In the genomic region with DNA sequence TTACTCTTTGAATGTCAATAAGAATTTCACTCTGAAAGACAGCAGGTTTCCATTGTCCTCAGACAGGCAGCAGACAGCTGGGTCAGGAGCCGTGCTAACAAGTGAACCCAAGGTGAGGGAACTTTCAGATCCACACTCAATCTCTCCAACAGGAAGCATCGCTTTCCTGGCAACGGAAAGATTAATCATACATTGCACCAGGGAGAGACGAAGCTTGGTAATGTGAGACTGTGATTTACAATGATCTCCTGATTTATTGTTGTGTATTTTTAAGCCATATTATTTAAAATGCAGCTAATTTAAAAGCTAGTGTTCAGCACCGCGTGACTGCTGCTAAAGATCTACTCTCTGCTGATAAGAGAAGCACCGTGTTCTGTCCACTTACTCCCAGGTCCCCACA, we compare ENCODE assay signal across 15 cellular contexts. TPM values are rescaled to one million over a fixed set of nuclear protein-coding genes. Genes with fewer than 3 reads are reported as not detected.
DNase-seq lines count a peak whose midpoint lies in the region; ATAC-seq, FAIRE-seq and TF ChIP-seq lines count a peak whose summit lies in the region.
"Had no signal": no experiment of that assay in that cellular context is flagged by ENCODE, and none has a peak within 500 bp of the region (broad histone marks: within the 10 kb centered on the region; RNA-seq: fewer than 3 reads in every experiment).

No MANE protein-coding gene starts in this region.

- no peak overlapping the region for H2AK5ac ChIP-seq in IMR-90 (ENCODE audit: low read depth, low read length)

- no peak overlapping the region for H2AK9ac ChIP-seq in IMR-90 (replicated peaks; ENCODE audit: low read depth, low read length, poor library complexity)

- TF ChIP-seq CTCF in A549 (IDR thresholded peaks at IDR 0.05) = no peak
- TF ChIP-seq CTCF in IMR-90 (conservative IDR thresholded peaks at IDR 0.05; ENCODE audit: low read depth, low read length) = no peak
- TF ChIP-seq CTCF in keratinocyte (optimal IDR thresholded peaks at IDR 0.05 in 1 of 3, IDR thresholded peaks at IDR 0.05 in 1 of 3, conservative IDR thresholded peaks at IDR 0.05 in 1 of 3; ENCODE audit: extremely low read depth in 1 of 3, insufficient read depth in 2 of 3, low read length in 3 of 3) = no peak

- CTCF ChIA-PET in A549 (lab: Yijun Ruan, JAX) = interaction anchor here (0.6 to 1.9 kb wide), 3 partner anchors 11 to 33 kb away, joined by 3 to 11 read pairs (median 3); partner anchors contain the start of gene NOM1
- CTCF ChIA-PET in IMR-90 (lab: Yijun Ruan, JAX) = no interaction called here

- peak; percentile 36 to 58 for DNase-seq in A549 (ENCODE audit: low read depth in 1 of 2, low spot score in 1 of 2)
- DNase-seq in IMR-90 = no peak
- peak; percentile 46 for DNase-seq in amniotic epithelial cell (ENCODE audit: low read depth)
- DNase-seq in keratinocyte (ENCODE audit: low read depth, low spot score) = no peak
- no peak for DNase-seq in GM12891 (ENCODE audit: insufficient read length, low spot score)
- DNase-seq in HAP-1 (ENCODE audit: low spot score in 2 of 2) = no peak
- no peak for DNase-seq in AML-193 (lab: John Stamatoyannopoulos, UW)
- DNase-seq: activated CD4-positive, CD25-positive, alpha-beta regulatory T cell treated with anti-CD3 and anti-CD28 coated beads, Interleukin-2, amount 50 U/mL, for 72 hours; activated T-cell treated with anti-CD3 and anti-CD28 coated beads, Interleukin-2, amount 50 U/mL, for 24 hours; MV-4-11; stimulated activated CD4-positive, alpha-beta T cell treated with anti-CD3 and anti-CD28 coated beads, Interleukin-4, amount 100 ng/mL, for 1 hour; stomach had no signal

- no TSS peak for BruUV-seq in IMR-90 (replicated peaks; lab: Mats Ljungman, UMichigan)

- no peak overlapping the region for H3K18ac ChIP-seq in IMR-90 (ENCODE audit: low read depth, low read length)

- H3K36me3 ChIP-seq in IMR-90 (ENCODE audit: control insufficient read depth, insufficient read depth, low read length) (no peaks in the 10 kb centered on the region), keratinocyte (ENCODE audit: control insufficient read depth in 2 of 2, extremely low read depth in 1 of 2, insufficient read depth in 2 of 2, low read length in 2 of 2) (no peaks in the 10 kb centered on the region), HAP-1 (replicated peaks) (no peaks in the 10 kb centered on the region)
- H3K36me3 ChIP-seq: adrenal gland, stomach had no signal

- H2BK15ac ChIP-seq in IMR-90 (ENCODE audit: low read depth, low read length) = no peak overlapping the region

- TF ChIP-seq EP300 in A549 (IDR thresholded peaks at IDR 0.05) = no peak

- TF ChIP-seq POLR2A in A549 (IDR thresholded peaks at IDR 0.05; ENCODE audit: low read length) (no peak), IMR-90 (IDR thresholded peaks at IDR 0.05; ENCODE audit: low read depth, low read length) (no peak), GM12891 (IDR thresholded peaks at IDR 0.05; ENCODE audit: low read depth, low read length) (no peak)

- peak overlapping the region; percentile 6 to 25; a peak in 3 of 6 replicates for H3K27ac ChIP-seq in A549
- no peak overlapping the region for H3K27ac ChIP-seq in IMR-90 (ENCODE audit: insufficient read depth, low read length)
- H3K27ac ChIP-seq in keratinocyte (ENCODE audit: control insufficient read depth, insufficient read depth, low read length) = no peak overlapping the region
- H3K27ac ChIP-seq: adrenal gland, HL-60, stomach had no signal

- H2AFZ ChIP-seq in IMR-90 (replicated peaks; ENCODE audit: low read length, poor library complexity) (no peak overlapping the region), keratinocyte (ENCODE audit: control insufficient read depth, low read length) (peak overlapping the region; percentile 40)

- dilution Hi-C loops in IMR-90 (cut with HindIII; ENCODE audit: low sequenced_read_pairs, unreplicated experiment) = no loop called here
- dilution Hi-C loops in keratinocyte (cut with MboI; ENCODE audit: extremely low pct_ligation_motif_present, low sequenced_read_pairs) = no loop called here

- no peak for FAIRE-seq in A549 (lab: Jason Lieb, UNC)
- FAIRE-seq in keratinocyte (lab: Jason Lieb, UNC) = no peak
- FAIRE-seq in GM12891 (lab: Jason Lieb, UNC) = no peak

- H3K27me3 ChIP-seq in IMR-90 (ENCODE audit: control insufficient read depth, insufficient read depth, low read length) (peaks cover 8% of the 10 kb centered on the region), keratinocyte (ENCODE audit: control insufficient read depth, extremely low read depth, insufficient read depth, low read length) (peaks cover 5% of the 10 kb centered on the region), HAP-1 (ENCODE audit: low read depth) (no peaks in the 10 kb centered on the region)
- H3K27me3 ChIP-seq: adrenal gland had no signal

- H3K9ac ChIP-seq in IMR-90 (ENCODE audit: low read depth, low read length) (no peak overlapping the region), keratinocyte (ENCODE audit: control insufficient read depth, extremely low read depth, insufficient read depth, low read length) (no peak overlapping the region)

- no peak overlapping the region for H2BK120ac ChIP-seq in IMR-90 (ENCODE audit: low read depth, low read length)

- H4K91ac ChIP-seq in IMR-90 (ENCODE audit: insufficient read depth, low read depth, low read length) = no peak overlapping the region

- TF ChIP-seq RAD21 in A549 (conservative IDR thresholded peaks at IDR 0.05 in 1 of 2, IDR thresholded peaks at IDR 0.05 in 1 of 2) = no peak
- no peak for TF ChIP-seq RAD21 in IMR-90 (IDR thresholded peaks at IDR 0.05; ENCODE audit: low read length)

- H3K4me2 ChIP-seq in A549 = peak overlapping the region; percentile 54
- H3K4me2 ChIP-seq in IMR-90 (ENCODE audit: low read depth, low read length) = peak overlapping the region; percentile 49
- no peak overlapping the region for H3K4me2 ChIP-seq in keratinocyte (ENCODE audit: control insufficient read depth, extremely low read depth, insufficient read depth, low read depth, low read length)

- H4K20me1 ChIP-seq in IMR-90 (ENCODE audit: insufficient read depth, low read length) (no peaks in the 10 kb centered on the region), keratinocyte (ENCODE audit: control insufficient read depth, extremely low read depth, insufficient read depth, low read length) (no peaks in the 10 kb centered on the region)

- POLR2A ChIA-PET in A549 (lab: Yijun Ruan, JAX) = no interaction called here
- POLR2A ChIA-PET in IMR-90 (lab: Charles Lee; ENCODE audit: unreplicated experiment) = no interaction called here

- no peak overlapping the region for H3K4me3 ChIP-seq in A549
- no peak overlapping the region for H3K4me3 ChIP-seq in IMR-90 (ENCODE audit: insufficient read depth, low read depth, low read length)
- H3K4me3 ChIP-seq in keratinocyte (ENCODE audit: control insufficient read depth in 2 of 3, extremely low read depth in 1 of 3, insufficient read depth in 2 of 3, low read depth in 1 of 3, low read length in 3 of 3) = no peak overlapping the region
- no peak overlapping the region for H3K4me3 ChIP-seq in HAP-1
- H3K4me3 ChIP-seq: adrenal gland, stomach had no signal

- H2BK20ac ChIP-seq in IMR-90 (ENCODE audit: low read depth, low read length) = no peak overlapping the region

- H3K4me1 ChIP-seq in A549 (peaks cover 7% of the 10 kb centered on the region), IMR-90 (ENCODE audit: control insufficient read depth, insufficient read depth, low read length) (no peaks in the 10 kb centered on the region), keratinocyte (ENCODE audit: control insufficient read depth, extremely low read depth, insufficient read depth, low read length) (peaks cover 10% of the 10 kb centered on the region), HAP-1 (no peaks in the 10 kb centered on the region)
- H3K4me1 ChIP-seq: adrenal gland, stomach had no signal

- H3K56ac ChIP-seq in IMR-90 (ENCODE audit: extremely low read depth, insufficient read depth, low read length) = no peak overlapping the region

- in situ Hi-C loops in IMR-90 (cut with MboI; ENCODE audit: low sequenced_read_pairs) = no loop called here
- in situ Hi-C loops in HAP-1 (cut with MboI; ENCODE audit: low sequenced_read_pairs) = no loop called here

- H3K14ac ChIP-seq in IMR-90 (replicated peaks; ENCODE audit: low read depth, low read length) = no peak overlapping the region

- 17% methylated on average over 7 of the region's 7 CpGs for WGBS in A549 (ENCODE audit: missing lambda C conversion rate)
- no CpG with 5 or more reads among the region's 7 CpGs for WGBS in IMR-90 (ENCODE audit: extremely low coverage in 2 of 2, insufficient read length in 1 of 2), 2 experiments

- no peak overlapping the region for H3K23ac ChIP-seq in IMR-90 (ENCODE audit: low read depth, low read length)

- H2BK5ac ChIP-seq in IMR-90 (ENCODE audit: low read depth, low read length, poor library complexity, severe bottlenecking) = no peak overlapping the region

- H3K79me1 ChIP-seq in IMR-90 (ENCODE audit: low read depth in 1 of 2, low read length in 2 of 2) = no peaks in the 10 kb centered on the region

- no peak overlapping the region for H4K8ac ChIP-seq in IMR-90 (ENCODE audit: low read depth in 2 of 2, low read length in 2 of 2)

- H3K4ac ChIP-seq in IMR-90 (ENCODE audit: low read depth, low read length) = no peak overlapping the region

- H3K9me3 ChIP-seq in A549 (no peaks in the 10 kb centered on the region), IMR-90 (ENCODE audit: control insufficient read depth, insufficient read depth, low read length) (no peaks in the 10 kb centered on the region), keratinocyte (ENCODE audit: control insufficient read depth, low read depth, low read length) (no peaks in the 10 kb centered on the region), HAP-1 (no peaks in the 10 kb centered on the region)
- H3K9me3 ChIP-seq: adrenal gland, stomach had no signal

- H3K79me2 ChIP-seq in keratinocyte (ENCODE audit: control insufficient read depth, insufficient read depth, low read length) = no peaks in the 10 kb centered on the region

- H3K9me1 ChIP-seq in IMR-90 (ENCODE audit: insufficient read depth, low read length) (no peaks in the 10 kb centered on the region; the same call in 1 of the 2 replicates), keratinocyte (ENCODE audit: control insufficient read depth, extremely low read depth, insufficient read depth, low read length) (no peaks in the 10 kb centered on the region)

- ATAC-seq in A549 = peak; percentile 60 to 78; a peak in 4 of 6 replicates
- no peak for ATAC-seq in IMR-90 (ENCODE audit: low read depth)
- ATAC-seq in GM18861 (IDR thresholded peaks at IDR 0.05; ENCODE audit: unreplicated experiment) = no peak

- intact Hi-C loops in IMR-90 (cut with micrococcal nuclease) = no loop called here

- H4K5ac ChIP-seq in IMR-90 (ENCODE audit: low read depth, low read length) = no peak overlapping the region

RNA-seq across cellular contexts. Expression of gene NOM1, which starts 17.5 kb away (rescaled TPM):
- 15.5 and 19.1 TPM in 2 replicates for polyA plus RNA-seq in A549 (2011; rRNA removed)
- 9.9 and 10.7 TPM in 2 replicates for polyA plus RNA-seq in A549 (2012; cell fraction: cytosol; rRNA removed)
- polyA plus RNA-seq in A549 (2012; cell fraction: nucleus; rRNA removed) = 28.0 and 34.9 TPM in 2 replicates
- 17.7 to 19.0 TPM (median 18.8 TPM) in 3 replicates for polyA plus RNA-seq in A549 (2017; fragmentation: RNase III; extraction: RNeasy Plus Mini Kit Qiagen cat#74134 plus additional on column Dnase treatment)
- 22.2 and 24.6 TPM in 2 replicates for polyA minus RNA-seq in A549 (2011; rRNA and poly(A)+ RNA removed)
- total RNA-seq in IMR-90 (2012; rRNA removed) = 15.4 and 16.4 TPM in 2 replicates
- polyA plus RNA-seq in IMR-90 (2012; rRNA removed) = 14.3 and 15.3 TPM in 2 replicates
- polyA plus RNA-seq in IMR-90 (2012; cell fraction: cytosol; rRNA removed) = 3.5 and 6.4 TPM in 2 replicates
- polyA plus RNA-seq in IMR-90 (2012; cell fraction: nucleus; rRNA removed; ENCODE audit: low replicate concordance) = 29.4 and 48.6 TPM in 2 replicates
- 9.9 to 17.1 TPM (median 13.0 TPM) in 3 replicates for polyA plus RNA-seq in keratinocyte
- 21.5 TPM for polyA plus RNA-seq in keratinocyte (2011; ENCODE audit: low read depth)
- polyA plus RNA-seq in keratinocyte (2011; cell fraction: cytosol; rRNA removed) = 6.7 and 8.9 TPM in 2 replicates
- 48.0 and 48.8 TPM in 2 replicates for polyA plus RNA-seq in keratinocyte (2011; cell fraction: nucleus; rRNA removed)
- polyA plus RNA-seq in keratinocyte (2012; ENCODE audit: low replicate concordance) = 12.5 and 14.4 TPM in 2 replicates
- polyA minus RNA-seq in keratinocyte = 13.5 to 28.4 TPM (median 14.1 TPM) in 3 replicates
- 10.4 TPM for polyA minus RNA-seq in keratinocyte (2011; cell fraction: cytosol; rRNA and poly(A)+ RNA removed)
- 16.9 and 32.6 TPM in 2 replicates for polyA minus RNA-seq in keratinocyte (2011; cell fraction: nucleus; rRNA and poly(A)+ RNA removed)
- 12.6 TPM for polyA plus RNA-seq in GM12891 (2012; ENCODE audit: low read depth, missing spikeins)

RNA-seq across cellular contexts. Expression of gene LMBR1, which starts 39.0 kb away (rescaled TPM):
- polyA plus RNA-seq in A549 (2011; rRNA removed) = 33.2 and 39.3 TPM in 2 replicates
- polyA plus RNA-seq in A549 (2012; cell fraction: cytosol; rRNA removed) = 22.4 TPM in 2 replicates
- 17.6 and 24.0 TPM in 2 replicates for polyA plus RNA-seq in A549 (2012; cell fraction: nucleus; rRNA removed)
- polyA plus RNA-seq in A549 (2017; fragmentation: RNase III; extraction: RNeasy Plus Mini Kit Qiagen cat#74134 plus additional on column Dnase treatment) = 40.3 to 42.9 TPM (median 42.3 TPM) in 3 replicates
- polyA minus RNA-seq in A549 (2011; rRNA and poly(A)+ RNA removed) = 50.3 and 61.3 TPM in 2 replicates
- total RNA-seq in IMR-90 (2012; rRNA removed) = 19.9 and 30.3 TPM in 2 replicates
- 9.3 and 11.9 TPM in 2 replicates for polyA plus RNA-seq in IMR-90 (2012; rRNA removed)
- 5.0 and 12.5 TPM in 2 replicates for polyA plus RNA-seq in IMR-90 (2012; cell fraction: cytosol; rRNA removed)
- polyA plus RNA-seq in IMR-90 (2012; cell fraction: nucleus; rRNA removed; ENCODE audit: low replicate concordance) = 11.8 and 15.5 TPM in 2 replicates
- 18.5 to 30.2 TPM (median 29.9 TPM) in 3 replicates for polyA plus RNA-seq in keratinocyte
- polyA plus RNA-seq in keratinocyte (2011; ENCODE audit: low read depth) = 10.9 TPM
- 16.9 and 36.5 TPM in 2 replicates for polyA plus RNA-seq in keratinocyte (2011; cell fraction: cytosol; rRNA removed)
- 34.4 and 36.4 TPM in 2 replicates for polyA plus RNA-seq in keratinocyte (2011; cell fraction: nucleus; rRNA removed)
- 20.1 and 24.6 TPM in 2 replicates for polyA plus RNA-seq in keratinocyte (2012; ENCODE audit: low replicate concordance)
- polyA minus RNA-seq in keratinocyte = 22.8 to 61.5 TPM (median 42.7 TPM) in 3 replicates
- polyA minus RNA-seq in keratinocyte (2011; cell fraction: cytosol; rRNA and poly(A)+ RNA removed) = 36.3 TPM
- polyA minus RNA-seq in keratinocyte (2011; cell fraction: nucleus; rRNA and poly(A)+ RNA removed) = 54.2 and 95.6 TPM in 2 replicates
- 10.8 TPM for polyA plus RNA-seq in GM12891 (2012; ENCODE audit: low read depth, missing spikeins)

Comparison
In these comparisons a context has a peak if more than half of its experiments do, and no peak if none do; other contexts are left out.
1. ATAC-seq: peak in A549 (2 of 2); none in IMR-90 (single experiment) and GM18861 (single experiment).
2. DNase-seq: peak in A549 (2 of 2) and amniotic epithelial cell (single experiment); none in IMR-90 (single experiment), keratinocyte (single experiment), GM12891 (single experiment), HAP-1 (0 of 2) and AML-193 (0 of 2).
3. H3K27ac ChIP-seq: peak in A549 (2 of 2); none in IMR-90 (single experiment) and keratinocyte (single experiment).